ENCODE assay signal across 13 cellular contexts in genomic region chr1:24535778-24536177, GRCh38. TPM values are rescaled to one million over a fixed set of nuclear protein-coding genes. Genes with fewer than 3 reads are reported as not detected.
DNase-seq lines count a peak whose midpoint lies in the region; ATAC-seq and TF ChIP-seq lines count a peak whose summit lies in the region.
"Had no signal": no experiment of that assay in that cellular context is flagged by ENCODE, and none has a peak within 500 bp of the region (broad histone marks: within the 10 kb centered on the region; RNA-seq: fewer than 3 reads in every experiment).

No MANE protein-coding gene starts in this region.

- peak overlapping the region; percentile 86 for H3K4me3 Mint-ChIP-seq in CD4-positive, alpha-beta T cell
- H3K4me3 Mint-ChIP-seq in activated CD4-positive, alpha-beta memory T cell treated with anti-CD3 and anti-CD28 coated beads, Interleukin-2, amount 10 ng/mL, durations not matched to agents 7 days and 5 days: peak overlapping the region; percentile 82

- TF ChIP-seq CTCF in CD4-positive, alpha-beta T cell (IDR thresholded peaks at IDR 0.05): no peak
- TF ChIP-seq CTCF in HCT116 (IDR thresholded peaks at IDR 0.05 in 2 of 3, conservative IDR thresholded peaks at IDR 0.05 in 1 of 3; ENCODE audit: borderline replicate concordance in 1 of 3, insufficient read depth in 1 of 3, low read depth in 2 of 3, low read length in 2 of 3): no peak

- no peaks in the 10 kb centered on the region for H4K20me1 ChIP-seq in HCT116 (ENCODE audit: insufficient read depth)

- H3K9me3 ChIP-seq in CD4-positive, alpha-beta T cell (ENCODE audit: control insufficient read depth, low read length): no peaks in the 10 kb centered on the region
- H3K9me3 ChIP-seq in HCT116 (ENCODE audit: control insufficient read depth in 1 of 2, insufficient read depth in 1 of 2, low read depth in 1 of 2, low read length in 2 of 2) (no peaks in the 10 kb centered on the region), mucosa of rectum (ENCODE audit: control insufficient read depth in 2 of 2, low read length in 2 of 2) (no peaks in the 10 kb centered on the region)

- CTCF ChIA-PET in CD4-positive, alpha-beta T cell (lab: Charles Lee): interaction anchor here (0.6 to 2.4 kb wide), 6 partner anchors 9 to 387 kb away, joined by 3 to 21 read pairs (median 8); partner anchors contain the start of genes NIPAL3 and RCAN3
- CTCF ChIA-PET in HCT116 (lab: Charles Lee): interaction anchor here (0.6 to 1.9 kb wide), 3 partner anchors 9 to 51 kb away, joined by 3 to 11 read pairs (median 4); no protein-coding TSS in a partner anchor
- CTCF ChIA-PET in activated CD4-positive, alpha-beta memory T cell treated with anti-CD3 and anti-CD28 coated beads, Interleukin-2, amount 10 ng/mL, durations not matched to agents 7 days and 5 days (lab: Charles Lee): interaction anchor here (0.8 to 2.8 kb wide), 13 partner anchors 9 to 386 kb away, joined by 3 to 25 read pairs (median 7); partner anchors contain the start of genes NIPAL3 and RCAN3

- H3K79me2 ChIP-seq in HCT116 (ENCODE audit: insufficient read depth, low read length): no peaks in the 10 kb centered on the region

- H3K27me3 Mint-ChIP-seq in CD4-positive, alpha-beta T cell: no peaks in the 10 kb centered on the region
- no peaks in the 10 kb centered on the region for H3K27me3 Mint-ChIP-seq in activated CD4-positive, alpha-beta memory T cell treated with anti-CD3 and anti-CD28 coated beads, Interleukin-2, amount 10 ng/mL, durations not matched to agents 7 days and 5 days

- no peak for ATAC-seq in CD4-positive, alpha-beta T cell (ENCODE audit: poor library complexity)
- ATAC-seq in HCT116 (no peak), SK-N-SH treated with all-trans-retinoic acid at 6 μM for 48 hours (no peak), GM18861 (IDR thresholded peaks at IDR 0.05; ENCODE audit: unreplicated experiment) (no peak)
- ATAC-seq: right cardiac atrium had no signal

- H3K36me3 ChIP-seq in HCT116 (ENCODE audit: control insufficient read depth in 1 of 2, insufficient read depth in 2 of 2, low read length in 2 of 2) (no peaks in the 10 kb centered on the region), mucosa of rectum (ENCODE audit: control insufficient read depth in 2 of 2, insufficient read depth in 2 of 2, low read length in 2 of 2) (peaks cover 2% of the 10 kb centered on the region in 2 donors)

- no peak for TF ChIP-seq RAD21 in HCT116 (IDR thresholded peaks at IDR 0.05; ENCODE audit: low read depth)

- H3K36me3 Mint-ChIP-seq in CD4-positive, alpha-beta T cell (ENCODE audit: low read depth): peaks cover 90% of the 10 kb centered on the region
- H3K36me3 Mint-ChIP-seq in activated CD4-positive, alpha-beta memory T cell treated with anti-CD3 and anti-CD28 coated beads, Interleukin-2, amount 10 ng/mL, durations not matched to agents 7 days and 5 days (ENCODE audit: low read depth): peaks cover 67% of the 10 kb centered on the region

- no peak for DNase-seq in CD4-positive, alpha-beta T cell
- DNase-seq in HCT116 (ENCODE audit: low read depth, low spot score) (no peak), cardiac septum (ENCODE audit: low spot score) (no peak), HPDE6-E6E7 (ENCODE audit: extremely low spot score) (no peak)
- DNase-seq in activated CD4-positive, alpha-beta memory T cell treated with anti-CD3 and anti-CD28 coated beads, Interleukin-2, amount 10 ng/mL, durations not matched to agents 7 days and 5 days: no peak
- DNase-seq: NCI-H1417 treated with DMSO at 0.1 percent for 48 hours, NCI-H446 treated with DMSO at 0.1 percent for 48 hours, right cardiac atrium had no signal

- H3K4me2 ChIP-seq in HCT116 (ENCODE audit: low read length): peak overlapping the region; percentile 69

- no peaks in the 10 kb centered on the region for H3K27me3 ChIP-seq in CD4-positive, alpha-beta T cell (ENCODE audit: control insufficient read depth, insufficient read depth, low read length)
- H3K27me3 ChIP-seq in HCT116 (ENCODE audit: insufficient read depth, low read length) (no peaks in the 10 kb centered on the region), mucosa of rectum (ENCODE audit: control insufficient read depth in 2 of 2, insufficient read depth in 2 of 2, low read length in 2 of 2) (no peaks in the 10 kb centered on the region)

- intact Hi-C loops in CD4-positive, alpha-beta T cell (cut with DNase I, micrococcal nuclease): loop anchor here (1.0 to 10.0 kb wide), 10 partner anchors 28 to 120 kb away; partner anchors contain the start of genes RCAN3 (in 2 of the 2), NIPAL3 (in 1 of the 2) and SRRM1 (in 1 of the 2)
- intact Hi-C loops in HCT116 (cut with micrococcal nuclease): no loop called here
- intact Hi-C loops in cardiac septum (cut with DNase I): no loop called here

- RAD21 ChIA-PET in HCT116 (lab: Charles Lee; ENCODE audit: low non-redundant PET in 1 of 2, low total read pairs in 2 of 2, uncharacterized antibody in 2 of 2, unreplicated experiment in 2 of 2): no interaction called here

- POLR2A ChIA-PET in CD4-positive, alpha-beta T cell (lab: Charles Lee): interaction anchor here (0.5 to 4.7 kb wide), 16 partner anchors 9 to 259 kb away, joined by 3 to 62 read pairs (median 3); partner anchors contain the start of genes NIPAL3, RCAN3 and STPG1
- POLR2A ChIA-PET in HCT116 (lab: Charles Lee): interaction anchor here (1.0 kb wide), 1 partner anchor 120 kb away, joined by 3 read pairs; the partner anchor contains the start of gene NIPAL3
- POLR2A ChIA-PET in activated CD4-positive, alpha-beta memory T cell treated with anti-CD3 and anti-CD28 coated beads, Interleukin-2, amount 10 ng/mL, durations not matched to agents 7 days and 5 days (lab: Charles Lee): interaction anchor here (0.8 to 6.8 kb wide), 13 partner anchors 10 to 733 kb away, joined by 3 to 100 read pairs (median 5); partner anchors contain the start of genes NIPAL3, RCAN3, SRRM1 and STPG1

- no peak for TF ChIP-seq POLR2A in HCT116 (IDR thresholded peaks at IDR 0.05; ENCODE audit: borderline replicate concordance, extremely low read depth, insufficient read depth, insufficient read length)

- H3K4me3 ChIP-seq in HCT116 (replicated peaks in 1 of 2; ENCODE audit: low read depth in 1 of 2, low read length in 2 of 2) (peak overlapping the region in 1 of 2 experiments; percentile 21; a peak in 1 of 4 replicates), mucosa of rectum (ENCODE audit: low read length in 2 of 2) (no peak overlapping the region)

- peak overlapping the region; percentile 96 for H3K27ac Mint-ChIP-seq in CD4-positive, alpha-beta T cell
- peak overlapping the region; percentile 98 for H3K27ac Mint-ChIP-seq in activated CD4-positive, alpha-beta memory T cell treated with anti-CD3 and anti-CD28 coated beads, Interleukin-2, amount 10 ng/mL, durations not matched to agents 7 days and 5 days

- peaks cover 79% of the 10 kb centered on the region for H3K4me1 Mint-ChIP-seq in CD4-positive, alpha-beta T cell (ENCODE audit: low read depth)
- peaks cover 67% of the 10 kb centered on the region for H3K4me1 Mint-ChIP-seq in activated CD4-positive, alpha-beta memory T cell treated with anti-CD3 and anti-CD28 coated beads, Interleukin-2, amount 10 ng/mL, durations not matched to agents 7 days and 5 days

- peak overlapping the region; percentile 95 for H3K27ac ChIP-seq in CD4-positive, alpha-beta T cell (ENCODE audit: low read depth, low read length)
- H3K27ac ChIP-seq in HCT116 (ENCODE audit: low read depth, low read length) (peak overlapping the region; percentile 44; the same call in 1 of the 2 replicates), mucosa of rectum (ENCODE audit: low read depth in 2 of 2, low read length in 2 of 2) (peak overlapping the region; percentile 66 to 75)

- TSS peak; percentile 18 for BruUV-seq in HCT116 (replicated peaks; lab: Mats Ljungman, UMichigan)

- H3K4me1 ChIP-seq in HCT116 (ENCODE audit: control insufficient read depth in 1 of 2, insufficient read depth in 2 of 2, low read length in 2 of 2) (peaks cover 25 to 36% of the 10 kb centered on the region in 2 experiments), mucosa of rectum (ENCODE audit: control insufficient read depth in 2 of 2, insufficient read depth in 2 of 2, low read length in 2 of 2) (peaks cover 12 to 23% of the 10 kb centered on the region in 2 donors)

- no peaks in the 10 kb centered on the region for H3K9me3 Mint-ChIP-seq in CD4-positive, alpha-beta T cell
- no peaks in the 10 kb centered on the region for H3K9me3 Mint-ChIP-seq in activated CD4-positive, alpha-beta memory T cell treated with anti-CD3 and anti-CD28 coated beads, Interleukin-2, amount 10 ng/mL, durations not matched to agents 7 days and 5 days

- H2AFZ ChIP-seq in HCT116 (ENCODE audit: low read depth, low read length, poor library complexity, severe bottlenecking): peak overlapping the region; percentile 64

- H3K9ac ChIP-seq in HCT116 (ENCODE audit: low read length): 0 out of 2 replicates have a peak overlapping the region, but pooled peaks have one; percentile 27
- peak overlapping the region in 1 of 2 donors; percentile 28 for H3K9ac ChIP-seq in mucosa of rectum (ENCODE audit: low read depth in 1 of 2, low read length in 2 of 2)

- H3K9me2 ChIP-seq in HCT116 (ENCODE audit: insufficient read depth): no peaks in the 10 kb centered on the region

TF ChIP-seq in HCT116, 20 proteins besides CTCF, POLR2A, EP300 and RAD21 (continues in another document):
- no peak for TF ChIP-seq SP1 (IDR thresholded peaks at IDR 0.05; ENCODE audit: low read depth)
- no peak for TF ChIP-seq FOSL1 (IDR thresholded peaks at IDR 0.05; ENCODE audit: low read depth)
- no peak for TF ChIP-seq YY1 (IDR thresholded peaks at IDR 0.05; ENCODE audit: extremely low read depth, insufficient replicate concordance, low read depth, low read length)
- TF ChIP-seq SIN3A (IDR thresholded peaks at IDR 0.05; ENCODE audit: low read depth): no peak
- TF ChIP-seq ZNF274 (IDR thresholded peaks at IDR 0.05; ENCODE audit: low read depth, low read length): no peak

TF ChIP-seq in SK-N-SH treated with all-trans-retinoic acid at 6 μM for 48 hours, 23 proteins besides CTCF, POLR2A, EP300 and RAD21 (continues in another document):
- no peak for TF ChIP-seq ZFP30 (CRISPR knock-in tag; IDR thresholded peaks at IDR 0.05)

RNA-seq across cellular contexts. Expression of gene NCMAP, which starts 20.1 kb away (rescaled TPM):
- not detected for total RNA-seq in CD4-positive, alpha-beta T cell
- total RNA-seq in HCT116 (2021; ENCODE audit: unreplicated experiment): 0.84 TPM
- polyA plus RNA-seq in HCT116 (2012): 0.65 and 0.99 TPM in 2 replicates
- total RNA-seq in activated CD4-positive, alpha-beta memory T cell treated with anti-CD3 and anti-CD28 coated beads, Interleukin-2, amount 10 ng/mL, durations not matched to agents 7 days and 5 days: not detected
- total RNA-seq in cardiac septum: not detected
- total RNA-seq: bronchial epithelial cell, glomerular endothelial cell had no signal

RNA-seq across cellular contexts. Expression of gene RCAN3, which starts 33.1 kb away (rescaled TPM):
- total RNA-seq in CD4-positive, alpha-beta T cell: 100 to 1,000 TPM; 185 to 191 TPM
- total RNA-seq in HCT116 (2021; ENCODE audit: unreplicated experiment): 13.3 TPM
- polyA plus RNA-seq in HCT116 (2012): 6.9 and 7.9 TPM in 2 replicates
- 10 to 100 TPM; 59.3 to 62.6 TPM for total RNA-seq in activated CD4-positive, alpha-beta memory T cell treated with anti-CD3 and anti-CD28 coated beads, Interleukin-2, amount 10 ng/mL, durations not matched to agents 7 days and 5 days
- total RNA-seq in cardiac septum: 5.1 TPM

Comparison
In these comparisons a context has a peak if more than half of its experiments do, and no peak if none do; other contexts are left out.
1. H3K27ac ChIP-seq: peak in every context shown above with its lines; median percentile 95 in CD4-positive, alpha-beta T cell; 70 in mucosa of rectum; 44 in HCT116.
2. intact Hi-C loops: an anchor here in CD4-positive, alpha-beta T cell (1.0 to 10.0 kb wide); none called in HCT116 and cardiac septum.